Comparison of ENCODE assay signal across 8 cellular contexts in genomic region chr5:171207256-171207866, GRCh38.
DNase-seq lines count a peak whose midpoint lies in the region; ATAC-seq and TF ChIP-seq lines count a peak whose summit lies in the region.

No MANE protein-coding gene starts in this region.

- no peak overlapping the region for H3K27ac ChIP-seq in breast epithelium
- no peak overlapping the region for H3K27ac ChIP-seq in lung (ENCODE audit: low read depth in 1 of 2, low read length in 1 of 2)
- no peak overlapping the region for H3K27ac ChIP-seq in ovary

- H3K4me1 ChIP-seq in Caco-2: no peaks in the 10 kb centered on the region
- H3K4me1 ChIP-seq in breast epithelium: no peaks in the 10 kb centered on the region
- H3K4me1 ChIP-seq in lung (ENCODE audit: control insufficient read depth in 2 of 2, insufficient read depth in 2 of 2, low read length in 2 of 2): no peaks in the 10 kb centered on the region
- H3K4me1 ChIP-seq in ovary (ENCODE audit: insufficient read depth): no peaks in the 10 kb centered on the region

- H3K4me3 ChIP-seq in Caco-2 (ENCODE audit: low read depth, low read length) (no peak overlapping the region), breast epithelium (no peak overlapping the region), lung (no peak overlapping the region), ovary (no peak overlapping the region)

- no peaks in the 10 kb centered on the region for H3K36me3 Mint-ChIP-seq in Caco-2 (ENCODE audit: insufficient read depth, unreplicated experiment)

- CTCF ChIA-PET in Caco-2 (lab: Charles Lee): interaction anchor here (0.6 to 1.8 kb wide), 9 partner anchors 15 to 1507 kb away, joined by 3 to 14 read pairs (median 5); no protein-coding TSS in a partner anchor

- DNase-seq in Caco-2: peak in 1 of 2 experiments; percentile 62
- DNase-seq in GM20000 (ENCODE audit: low spot score): peak; percentile 22
- peak; percentile 68 for DNase-seq in NOMO-1 treated with DMSO at 0.1 percent for 48 hours (lab: John Stamatoyannopoulos, UW; ENCODE audit: unreplicated experiment)
- no peak for DNase-seq in breast epithelium (ENCODE audit: low spot score in 2 of 2)
- no peak for DNase-seq in lung (ENCODE audit: low spot score)
- no peak for DNase-seq in mesenteric fat pad (ENCODE audit: low spot score)
- no peak for DNase-seq in ovary

- POLR2A ChIA-PET in Caco-2 (lab: Charles Lee): no interaction called here

- H3K9me3 ChIP-seq in Caco-2 (no peaks in the 10 kb centered on the region), breast epithelium (no peaks in the 10 kb centered on the region), lung (ENCODE audit: control insufficient read depth in 2 of 2, insufficient read depth in 1 of 2, low read length in 1 of 2) (no peaks in the 10 kb centered on the region), ovary (no peaks in the 10 kb centered on the region)

- no peaks in the 10 kb centered on the region for H3K36me3 ChIP-seq in Caco-2 (ENCODE audit: control insufficient read depth, insufficient read depth, low read length)
- H3K36me3 ChIP-seq in breast epithelium: no peaks in the 10 kb centered on the region
- H3K36me3 ChIP-seq in lung (ENCODE audit: control insufficient read depth in 2 of 2, insufficient read depth in 2 of 2, low read length in 2 of 2): no peaks in the 10 kb centered on the region
- no peaks in the 10 kb centered on the region for H3K36me3 ChIP-seq in ovary

- no peak for TF ChIP-seq EP300 in ovary (IDR thresholded peaks at IDR 0.05)

- no peaks in the 10 kb centered on the region for H3K4me1 Mint-ChIP-seq in Caco-2 (ENCODE audit: low read depth, unreplicated experiment)

- TF ChIP-seq POLR2A in breast epithelium (IDR thresholded peaks at IDR 0.05) (no peak), ovary (IDR thresholded peaks at IDR 0.05) (no peak)

- H3K27me3 Mint-ChIP-seq in Caco-2 (ENCODE audit: insufficient read depth, unreplicated experiment): no peaks in the 10 kb centered on the region

- no peaks in the 10 kb centered on the region for H3K27me3 ChIP-seq in Caco-2 (replicated peaks; ENCODE audit: control insufficient read depth, insufficient read depth, low read length)
- H3K27me3 ChIP-seq in breast epithelium: no peaks in the 10 kb centered on the region
- no peaks in the 10 kb centered on the region for H3K27me3 ChIP-seq in lung (ENCODE audit: control insufficient read depth, insufficient read depth)
- no peaks in the 10 kb centered on the region for H3K27me3 ChIP-seq in ovary

- H3K27ac Mint-ChIP-seq in Caco-2 (ENCODE audit: unreplicated experiment): no peak overlapping the region

- ATAC-seq in lung (ENCODE audit: insufficient read depth, low FRiP score): no peak
- no peak for ATAC-seq in HG03432 (IDR thresholded peaks at IDR 0.05; ENCODE audit: unreplicated experiment)

- H3K4me3 Mint-ChIP-seq in Caco-2 (ENCODE audit: unreplicated experiment): no peak overlapping the region

- 24 to 29% methylated on average over 6 of the region's 6 CpGs for WGBS in lung, 2 donors
- WGBS in ovary, 3 donors: 20 to 27% (median 23%) methylated on average over 6 of the region's 6 CpGs

- no peaks in the 10 kb centered on the region for H3K9me3 Mint-ChIP-seq in Caco-2 (ENCODE audit: unreplicated experiment)

- peak; percentile 52 to 64 for TF ChIP-seq CTCF in Caco-2 (IDR thresholded peaks at IDR 0.05; ENCODE audit: insufficient read depth in 1 of 2, low read depth in 1 of 2, low read length in 1 of 2, severe bottlenecking in 1 of 2, unreplicated experiment in 1 of 2)
- peak; percentile 34 for TF ChIP-seq CTCF in GM20000 (IDR thresholded peaks at IDR 0.05; ENCODE audit: extremely low read depth, missing control alignments)
- peak in 2 of 3 donors; percentile 10 to 27 for TF ChIP-seq CTCF in breast epithelium (IDR thresholded peaks at IDR 0.05)
- peak; percentile 26 for TF ChIP-seq CTCF in lung (IDR thresholded peaks at IDR 0.05; ENCODE audit: control extremely low read depth, extremely low read depth)
- no peak for TF ChIP-seq CTCF in ovary (IDR thresholded peaks at IDR 0.05)

- BruUV-seq in Caco-2 (replicated peaks; lab: Mats Ljungman, UMichigan): no TSS peak

- intact Hi-C loops in Caco-2 (cut with micrococcal nuclease; ENCODE audit: unreplicated experiment): loop anchor here (1.0 kb wide), 3 partner anchors 130 to 398 kb away; no protein-coding TSS in a partner anchor
- intact Hi-C loops in breast epithelium (cut with DNase I; ENCODE audit: low total_unique reads): no loop called here
- intact Hi-C loops in ovary (cut with DNase I): no loop called here

Comparison
In these comparisons a context has a peak if more than half of its experiments do, and no peak if none do; other contexts are left out.
1. DNase-seq: peak in GM20000 (single experiment) and NOMO-1 treated with DMSO at 0.1 percent for 48 hours (single experiment); none in breast epithelium (0 of 2), lung (single experiment), mesenteric fat pad (single experiment) and ovary (0 of 5).
2. CTCF ChIP-seq: peak in Caco-2 (2 of 2), GM20000 (single experiment), breast epithelium (2 of 3) and lung (single experiment); none in ovary (0 of 3).